Comparison of ENCODE assay signal across 8 cellular contexts in the genomic region with DNA sequence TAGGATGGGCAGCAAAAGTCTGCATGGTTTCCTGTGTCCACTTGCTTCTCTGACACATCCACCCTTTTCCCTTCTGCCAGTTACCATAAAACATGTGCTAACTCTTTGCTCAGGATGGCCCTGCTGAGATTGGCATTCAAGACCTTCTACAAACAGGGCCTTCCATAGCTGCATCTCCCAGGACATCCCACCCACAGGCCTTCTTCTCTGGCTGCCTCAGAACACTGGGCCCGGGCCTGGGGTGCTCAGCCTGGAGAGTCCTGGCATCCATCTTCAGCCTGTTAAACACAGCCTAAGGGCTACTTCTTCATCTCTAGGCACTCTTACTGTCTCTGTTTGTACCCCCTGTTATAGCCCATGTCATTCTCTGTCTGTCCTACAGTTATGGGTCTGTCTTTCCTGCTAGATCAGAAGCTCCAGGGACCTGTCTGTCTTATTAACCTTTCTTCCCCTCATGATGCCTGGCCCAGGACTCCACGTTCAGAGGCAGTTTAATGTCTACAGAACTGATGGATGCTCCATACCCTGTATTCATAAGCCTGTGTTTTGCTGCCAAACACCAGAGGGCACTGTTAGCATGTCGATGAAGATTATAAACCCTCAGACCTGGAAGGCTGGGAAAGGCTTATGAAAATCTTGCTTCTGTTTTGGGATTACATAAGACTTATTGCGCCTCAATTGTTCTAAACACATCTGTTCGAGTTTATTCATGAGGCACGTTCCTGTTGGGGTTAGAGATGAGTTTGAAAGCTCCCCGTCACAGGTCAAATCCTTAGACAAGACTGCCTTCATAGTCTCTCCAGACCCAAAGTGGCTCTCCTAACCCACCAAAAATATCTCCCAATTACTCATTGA. TPM values are rescaled to one million over a fixed set of nuclear protein-coding genes. Genes with fewer than 3 reads are reported as not detected.
DNase-seq lines count a peak whose midpoint lies in the region; ATAC-seq and TF ChIP-seq lines count a peak whose summit lies in the region.

No MANE protein-coding gene starts in this region.

- H3K27ac ChIP-seq in osteoblast (ENCODE audit: low read depth, low read length): no peak overlapping the region

- TF ChIP-seq CTCF in AG09309 (IDR thresholded peaks at IDR 0.05; ENCODE audit: control insufficient read depth, insufficient read depth, low read depth, low read length, missing control alignments) (peak; percentile 73), GM10248 (IDR thresholded peaks at IDR 0.05; ENCODE audit: control extremely low read depth, extremely low read depth, low read depth, missing control alignments) (peak; percentile 81), osteoblast (IDR thresholded peaks at IDR 0.05; ENCODE audit: extremely low read depth, low read depth, low read length) (peak; percentile 86)

- no peak overlapping the region for H3K4me2 ChIP-seq in osteoblast (ENCODE audit: insufficient read depth, low read length)

- H4K20me1 ChIP-seq in osteoblast (ENCODE audit: insufficient read depth, low read length): no peaks in the 10 kb centered on the region

- H3K36me3 ChIP-seq in osteoblast (ENCODE audit: insufficient read depth, low read length): no peaks in the 10 kb centered on the region

- no peaks in the 10 kb centered on the region for H3K36me3 Mint-ChIP-seq in activated CD8-positive, alpha-beta T cell treated with anti-CD3 and anti-CD28 coated beads, Interleukin-2, amount 10 ng/mL, durations not matched to agents 7 days and 5 days (ENCODE audit: low read depth)

- CTCF ChIA-PET in GM10248 (lab: Yijun Ruan, JAX): interaction anchor here (0.8 to 20.1 kb wide), 14 partner anchors 9 to 240 kb away, joined by 3 to 345 read pairs (median 4); a partner anchor contains a TSS
- CTCF ChIA-PET in activated CD8-positive, alpha-beta T cell treated with anti-CD3 and anti-CD28 coated beads, Interleukin-2, amount 10 ng/mL, durations not matched to agents 7 days and 5 days (lab: Charles Lee): interaction anchor here (0.7 to 7.0 kb wide), 9 partner anchors 9 to 39 kb away, joined by 3 to 131 read pairs (median 6); a partner anchor contains a TSS

- no peaks in the 10 kb centered on the region for H3K9me3 ChIP-seq in osteoblast (ENCODE audit: low read depth, low read length)

- H3K79me2 ChIP-seq in osteoblast (ENCODE audit: insufficient read depth, low read length): no peaks in the 10 kb centered on the region

- no peaks in the 10 kb centered on the region for H3K9me3 Mint-ChIP-seq in activated CD8-positive, alpha-beta T cell treated with anti-CD3 and anti-CD28 coated beads, Interleukin-2, amount 10 ng/mL, durations not matched to agents 7 days and 5 days (ENCODE audit: insufficient read depth)

- H2AFZ ChIP-seq in osteoblast (ENCODE audit: low read length): peak overlapping the region; percentile 35

- no peak overlapping the region for H3K4me3 Mint-ChIP-seq in activated CD8-positive, alpha-beta T cell treated with anti-CD3 and anti-CD28 coated beads, Interleukin-2, amount 10 ng/mL, durations not matched to agents 7 days and 5 days

- ATAC-seq in activated CD8-positive, alpha-beta T cell treated with anti-CD3 and anti-CD28 coated beads, Interleukin-2, amount 10 ng/mL, durations not matched to agents 7 days and 5 days: peak; percentile 82
- no peak for ATAC-seq in HG03469 (IDR thresholded peaks at IDR 0.05; ENCODE audit: unreplicated experiment)

- H3K27me3 ChIP-seq in osteoblast (ENCODE audit: insufficient read depth, low read length): peaks cover 2% of the 10 kb centered on the region

- H3K4me1 Mint-ChIP-seq in activated CD8-positive, alpha-beta T cell treated with anti-CD3 and anti-CD28 coated beads, Interleukin-2, amount 10 ng/mL, durations not matched to agents 7 days and 5 days (ENCODE audit: low read depth): no peaks in the 10 kb centered on the region

- H3K4me3 ChIP-seq in AG09309 (ENCODE audit: control insufficient read depth, low read depth, low read length) (no peak overlapping the region), osteoblast (ENCODE audit: insufficient read depth, low read length) (no peak overlapping the region)

- H3K4me1 ChIP-seq in osteoblast (ENCODE audit: insufficient read depth, low read length): peaks cover 4% of the 10 kb centered on the region

- POLR2A ChIA-PET in GM10248 (lab: Yijun Ruan, JAX): no interaction called here
- POLR2A ChIA-PET in activated CD8-positive, alpha-beta T cell treated with anti-CD3 and anti-CD28 coated beads, Interleukin-2, amount 10 ng/mL, durations not matched to agents 7 days and 5 days (lab: Charles Lee): no interaction called here

- H3K27ac Mint-ChIP-seq in activated CD8-positive, alpha-beta T cell treated with anti-CD3 and anti-CD28 coated beads, Interleukin-2, amount 10 ng/mL, durations not matched to agents 7 days and 5 days: no peak overlapping the region

- peaks cover 8% of the 10 kb centered on the region for H3K27me3 Mint-ChIP-seq in activated CD8-positive, alpha-beta T cell treated with anti-CD3 and anti-CD28 coated beads, Interleukin-2, amount 10 ng/mL, durations not matched to agents 7 days and 5 days (ENCODE audit: low read depth)

- DNase-seq in AG09309 (ENCODE audit: low read depth): peak; percentile 78
- peak; percentile 60 for DNase-seq in GM10248 (ENCODE audit: extremely low spot score)
- peak; percentile 15 for DNase-seq in NCI-H345 treated with DMSO at 0.1 percent for 48 hours (lab: John Stamatoyannopoulos, UW; ENCODE audit: unreplicated experiment)
- peak; percentile 53 for DNase-seq in activated CD8-positive, alpha-beta T cell treated with anti-CD3 and anti-CD28 coated beads, Interleukin-2, amount 10 ng/mL, durations not matched to agents 7 days and 5 days
- DNase-seq in glomerular endothelial cell (ENCODE audit: extremely low read depth, low read depth, low spot score): peak; percentile 82
- peak; percentile 89 for DNase-seq in osteoblast (ENCODE audit: insufficient read length, low spot score, missing footprints)
- no peak for DNase-seq in HuH-7.5 (ENCODE audit: low spot score)

RNA-seq across cellular contexts. Expression of a gene that starts 16.5 kb away (rescaled TPM):
- total RNA-seq in activated CD8-positive, alpha-beta T cell treated with anti-CD3 and anti-CD28 coated beads, Interleukin-2, amount 10 ng/mL, durations not matched to agents 7 days and 5 days: under 1 TPM; 0.13 to 0.21 TPM
- total RNA-seq in glomerular endothelial cell: 4.9 and 61.3 TPM in 2 replicates
- under 0.01 TPM in 1 of 2 replicates, not detected in the other for total RNA-seq in osteoblast

RNA-seq across cellular contexts. Expression of a gene that starts 17.9 kb away (rescaled TPM):
- total RNA-seq in activated CD8-positive, alpha-beta T cell treated with anti-CD3 and anti-CD28 coated beads, Interleukin-2, amount 10 ng/mL, durations not matched to agents 7 days and 5 days: 10 to 100 TPM; 14.6 to 16.2 TPM
- total RNA-seq in glomerular endothelial cell: 3.4 and 4.0 TPM in 2 replicates
- 8.8 and 10.9 TPM in 2 replicates for total RNA-seq in osteoblast

RNA-seq across cellular contexts. Expression of a gene that starts 18.6 kb away (rescaled TPM):
- 100 to 1,000 TPM in 1 of 2 experiments, 10 to 100 TPM in 1; 95.6 to 105 TPM for total RNA-seq in activated CD8-positive, alpha-beta T cell treated with anti-CD3 and anti-CD28 coated beads, Interleukin-2, amount 10 ng/mL, durations not matched to agents 7 days and 5 days
- total RNA-seq in glomerular endothelial cell (74.0 and 80.9 TPM in 2 replicates), osteoblast (65.4 and 72.4 TPM in 2 replicates)

RNA-seq across cellular contexts. Expression of a gene that starts 25.5 kb away (rescaled TPM):
- 1 to 10 TPM in 1 of 2 experiments, under 1 TPM in 1; 0.84 to 2.1 TPM for total RNA-seq in activated CD8-positive, alpha-beta T cell treated with anti-CD3 and anti-CD28 coated beads, Interleukin-2, amount 10 ng/mL, durations not matched to agents 7 days and 5 days
- total RNA-seq in glomerular endothelial cell: not detected in 2 replicates
- total RNA-seq in osteoblast: 0.29 and 0.36 TPM in 2 replicates

RNA-seq across cellular contexts. Expression of a gene that starts 27.0 kb away (rescaled TPM):
- 10 to 100 TPM; 77.2 to 82.6 TPM for total RNA-seq in activated CD8-positive, alpha-beta T cell treated with anti-CD3 and anti-CD28 coated beads, Interleukin-2, amount 10 ng/mL, durations not matched to agents 7 days and 5 days
- total RNA-seq in glomerular endothelial cell (90.7 and 113 TPM in 2 replicates), osteoblast (72.2 and 83.2 TPM in 2 replicates)
